In genomic region chr19:43503501-43504425, GRCh38 we compare ENCODE assay signal across 8 cellular contexts. TPM values are rescaled to one million over a fixed set of nuclear protein-coding genes. Genes with fewer than 3 reads are reported as not detected.
DNase-seq lines count a peak whose midpoint lies in the region; ATAC-seq and TF ChIP-seq lines count a peak whose summit lies in the region.

No MANE protein-coding gene starts in this region.

- peaks cover 3% of the 10 kb centered on the region for H3K36me3 Mint-ChIP-seq in activated naive CD8-positive, alpha-beta T cell

- intact Hi-C loops in Right ventricle myocardium superior (cut with DNase I) = loop anchor here (5.0 kb wide), 1 partner anchor 41 kb away; no protein-coding TSS in a partner anchor

- H3K36me3 ChIP-seq in GM06990 (ENCODE audit: control insufficient read depth, insufficient read depth, low read length) = no peaks in the 10 kb centered on the region; the same call in none of the 2 replicates
- no peaks in the 10 kb centered on the region for H3K36me3 ChIP-seq in parathyroid adenoma (ENCODE audit: control insufficient read depth, insufficient read depth, low read length)
- peaks cover 0 to 30% (median 9%) of the 10 kb centered on the region in 3 donors for H3K36me3 ChIP-seq in tibial nerve

- peaks cover 6% of the 10 kb centered on the region for H3K4me1 ChIP-seq in parathyroid adenoma
- peaks cover 0 to 32% (median 12%) of the 10 kb centered on the region in 4 donors for H3K4me1 ChIP-seq in tibial nerve

- peak overlapping the region; percentile 96 for H3K4me3 Mint-ChIP-seq in activated naive CD8-positive, alpha-beta T cell

- peak overlapping the region; percentile 86 for H3K4me3 ChIP-seq in GM06990 (replicated peaks; ENCODE audit: low read depth, low read length)
- peak overlapping the region; percentile 78 for H3K4me3 ChIP-seq in HFF-Myc (replicated peaks; ENCODE audit: low read depth, low read length)
- H3K4me3 ChIP-seq in parathyroid adenoma (ENCODE audit: low read depth, low read length) = peak overlapping the region; percentile 90
- H3K4me3 ChIP-seq in tibial nerve = peak overlapping the region; percentile 62 to 93 (median 78)

- peak overlapping the region; percentile 80 for H3K27ac ChIP-seq in parathyroid adenoma
- H3K27ac ChIP-seq in tibial nerve = peak overlapping the region; percentile 82 to 94 (median 92)

- peak overlapping the region; percentile 32 for H3K9ac ChIP-seq in parathyroid adenoma

- no peaks in the 10 kb centered on the region for H3K9me3 Mint-ChIP-seq in activated naive CD8-positive, alpha-beta T cell (ENCODE audit: low read depth)

- H3K27me3 Mint-ChIP-seq in activated naive CD8-positive, alpha-beta T cell = no peaks in the 10 kb centered on the region

- H3K27me3 ChIP-seq in GM06990 (replicated peaks; ENCODE audit: control insufficient read depth, insufficient read depth, low read length) = no peaks in the 10 kb centered on the region
- H3K27me3 ChIP-seq in parathyroid adenoma (ENCODE audit: control insufficient read depth, insufficient read depth, low read length) = no peaks in the 10 kb centered on the region
- H3K27me3 ChIP-seq in tibial nerve = no peaks in the 10 kb centered on the region

- TF ChIP-seq EP300 in tibial nerve (IDR thresholded peaks at IDR 0.05) = peak; percentile 61 to 89

- 3% methylated on average over 31 to 38 of the region's 64 CpGs for WGBS in tibial nerve, 2 donors

- peak; percentile 91 for DNase-seq in GM06990 (ENCODE audit: extremely low read depth, insufficient read length)
- DNase-seq in HFF-Myc (ENCODE audit: extremely low read depth, low read depth) = peak; percentile 67
- peak; percentile 97 for DNase-seq in NAMALWA (ENCODE audit: low spot score)
- peak; percentile 99 for DNase-seq in Right ventricle myocardium superior
- peak; percentile 98 for DNase-seq in tibial nerve (ENCODE audit: low spot score in 2 of 2)

- peak overlapping the region; percentile 99 for H3K4me2 ChIP-seq in parathyroid adenoma (ENCODE audit: low read length)

- peaks cover 34% of the 10 kb centered on the region for H3K4me1 Mint-ChIP-seq in activated naive CD8-positive, alpha-beta T cell (ENCODE audit: low read depth)

- peak in 1 of 2 donors; percentile 89 for TF ChIP-seq POLR2A in tibial nerve (IDR thresholded peaks at IDR 0.05)

- H3K79me2 ChIP-seq in parathyroid adenoma = no peaks in the 10 kb centered on the region

- no peaks in the 10 kb centered on the region for H3K9me3 ChIP-seq in parathyroid adenoma (ENCODE audit: control insufficient read depth, low read length)
- no peaks in the 10 kb centered on the region for H3K9me3 ChIP-seq in tibial nerve

- peak; percentile 96 for ATAC-seq in SK-N-SH treated with all-trans-retinoic acid at 6 μM for 48 hours
- peak; percentile 99 for ATAC-seq in Right ventricle myocardium superior (ENCODE audit: poor library complexity)

- peak; percentile 54 for TF ChIP-seq CTCF in GM06990 (IDR thresholded peaks at IDR 0.05; ENCODE audit: insufficient read depth, low read length, poor library complexity, severe bottlenecking)
- TF ChIP-seq CTCF in HFF-Myc (IDR thresholded peaks at IDR 0.05; ENCODE audit: low read depth, low read length, missing control alignments) = no peak
- peak; percentile 14 for TF ChIP-seq CTCF in parathyroid adenoma (IDR thresholded peaks at IDR 0.05)
- no peak for TF ChIP-seq CTCF in tibial nerve (IDR thresholded peaks at IDR 0.05)

- H2AFZ ChIP-seq in parathyroid adenoma = peak overlapping the region; percentile 95

- peak overlapping the region; percentile 91 for H3K27ac Mint-ChIP-seq in activated naive CD8-positive, alpha-beta T cell

TF ChIP-seq in SK-N-SH treated with all-trans-retinoic acid at 6 μM for 48 hours, 23 proteins besides CTCF, POLR2A, EP300 and RAD21:
- no peak for TF ChIP-seq ZNF565 (CRISPR knock-in tag; conservative IDR thresholded peaks at IDR 0.05; ENCODE audit: low read depth)
- no peak for TF ChIP-seq CSDC2 (CRISPR knock-in tag; IDR thresholded peaks at IDR 0.05)
- TF ChIP-seq PPARA (CRISPR knock-in tag; IDR thresholded peaks at IDR 0.05; ENCODE audit: borderline replicate concordance) = no peak
- no peak for TF ChIP-seq GLIS3 (CRISPR knock-in tag; IDR thresholded peaks at IDR 0.05)
- no peak for TF ChIP-seq ISL1 (CRISPR knock-in tag; IDR thresholded peaks at IDR 0.05)
- no peak for TF ChIP-seq ARNTL (CRISPR knock-in tag; IDR thresholded peaks at IDR 0.05; ENCODE audit: borderline replicate concordance, low read depth)
- TF ChIP-seq OSR1 (CRISPR knock-in tag; IDR thresholded peaks at IDR 0.05) = no peak
- TF ChIP-seq TCF4 (CRISPR knock-in tag; IDR thresholded peaks at IDR 0.05; ENCODE audit: borderline replicate concordance) = no peak
- no peak for TF ChIP-seq TSHZ2 (CRISPR knock-in tag; IDR thresholded peaks at IDR 0.05)
- no peak for TF ChIP-seq ZC3H10 (CRISPR knock-in tag; IDR thresholded peaks at IDR 0.05)
- TF ChIP-seq BACH2 (CRISPR knock-in tag; IDR thresholded peaks at IDR 0.05; ENCODE audit: borderline replicate concordance) = no peak
- TF ChIP-seq ZNF70 (CRISPR knock-in tag; IDR thresholded peaks at IDR 0.05) = no peak
- no peak for TF ChIP-seq SNAI2 (CRISPR knock-in tag; IDR thresholded peaks at IDR 0.05)
- no peak for TF ChIP-seq CREB5 (CRISPR knock-in tag; IDR thresholded peaks at IDR 0.05; ENCODE audit: low read depth)
- no peak for TF ChIP-seq ZFP3 (CRISPR knock-in tag; IDR thresholded peaks at IDR 0.05)
- no peak for TF ChIP-seq ZFP30 (CRISPR knock-in tag; IDR thresholded peaks at IDR 0.05)
- TF ChIP-seq ESRRG (CRISPR knock-in tag; IDR thresholded peaks at IDR 0.05) = no peak
- TF ChIP-seq, protein P1, sequence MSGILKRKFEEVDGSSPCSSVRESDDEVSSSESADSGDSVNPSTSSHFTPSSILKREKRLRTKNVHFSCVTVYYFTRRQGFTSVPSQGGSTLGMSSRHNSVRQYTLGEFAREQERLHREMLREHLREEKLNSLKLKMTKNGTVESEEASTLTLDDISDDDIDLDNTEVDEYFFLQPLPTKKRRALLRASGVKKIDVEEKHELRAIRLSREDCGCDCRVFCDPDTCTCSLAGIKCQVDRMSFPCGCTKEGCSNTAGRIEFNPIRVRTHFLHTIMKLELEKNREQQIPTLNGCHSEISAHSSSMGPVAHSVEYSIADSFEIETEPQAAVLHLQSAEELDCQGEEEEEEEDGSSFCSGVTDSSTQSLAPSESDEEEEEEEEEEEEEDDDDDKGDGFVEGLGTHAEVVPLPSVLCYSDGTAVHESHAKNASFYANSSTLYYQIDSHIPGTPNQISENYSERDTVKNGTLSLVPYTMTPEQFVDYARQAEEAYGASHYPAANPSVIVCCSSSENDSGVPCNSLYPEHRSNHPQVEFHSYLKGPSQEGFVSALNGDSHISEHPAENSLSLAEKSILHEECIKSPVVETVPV (CRISPR knock-in tag; IDR thresholded peaks at IDR 0.05) = no peak
TF ChIP-seq in SK-N-SH treated with all-trans-retinoic acid at 6 μM for 48 hours: peak in this region for 0.

RNA-seq across cellular contexts. Expression of gene PHLDB3, which starts 0.8 kb away (rescaled TPM):
- total RNA-seq in Right ventricle myocardium superior = 6.2 TPM
- 10 to 100 TPM in 3 of 4 donors, 1 to 10 TPM in 1; 9.8 to 25.5 (median 16.3) TPM for total RNA-seq in tibial nerve

RNA-seq across cellular contexts. Expression of gene ETHE1, which starts 23.2 kb away (rescaled TPM):
- total RNA-seq in Right ventricle myocardium superior = 14.7 TPM
- 10 to 100 TPM; 33.7 to 54.5 (median 41.9) TPM for total RNA-seq in tibial nerve

RNA-seq across cellular contexts. Expression of gene ZNF575, which starts 29.2 kb away (rescaled TPM):
- 1.5 TPM for total RNA-seq in Right ventricle myocardium superior
- under 1 TPM in 2 of 4 donors, not detected in 2; 0.60 to 0.63 TPM for total RNA-seq in tibial nerve

RNA-seq across cellular contexts. Expression of gene LYPD3, which starts 38.4 kb away (rescaled TPM):
- total RNA-seq in Right ventricle myocardium superior (0.16 TPM), tibial nerve (under 1 TPM in 2 of 4 donors, not detected in 2; 0.42 to 0.44 TPM)

Comparison
In these comparisons a context has a peak if more than half of its experiments do, and no peak if none do; other contexts are left out.
1. Peak in every context shown above with its lines: DNase-seq, ATAC-seq, H3K4me3 ChIP-seq and H3K27ac ChIP-seq.
2. CTCF ChIP-seq: peak in GM06990 (single experiment) and parathyroid adenoma (single experiment); none in HFF-Myc (single experiment) and tibial nerve (0 of 5).